ENCODE assay signal across 1 cellular context in the genomic region with DNA sequence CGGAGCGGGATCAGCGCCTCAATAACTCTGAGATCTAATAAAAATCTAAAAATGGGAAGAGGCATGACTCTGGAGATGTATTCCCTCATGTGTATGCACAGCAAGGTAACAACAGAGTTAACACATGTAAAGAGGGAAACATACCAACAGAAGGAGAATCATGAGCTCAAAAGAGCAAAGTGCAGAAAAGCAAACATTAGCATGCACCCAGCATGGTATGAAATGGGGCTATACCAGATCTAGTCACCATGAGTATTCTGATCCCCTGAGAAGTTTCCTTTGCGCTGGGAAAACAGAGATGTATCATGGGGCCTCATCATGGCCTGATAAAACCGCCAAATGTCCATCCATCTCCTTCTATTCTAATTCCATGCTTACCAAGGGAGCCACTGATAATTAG.
A peak's percentile ranks its signal among the peaks of the same experiment; 100 is the strongest.
TF ChIP-seq lines count a peak whose summit lies in the region.

No MANE protein-coding gene starts in this region.

TF ChIP-seq in HepG2, 621 proteins besides CTCF, POLR2A, EP300 and RAD21 (continued from another document and continues in another):
- TF ChIP-seq, protein P1, sequence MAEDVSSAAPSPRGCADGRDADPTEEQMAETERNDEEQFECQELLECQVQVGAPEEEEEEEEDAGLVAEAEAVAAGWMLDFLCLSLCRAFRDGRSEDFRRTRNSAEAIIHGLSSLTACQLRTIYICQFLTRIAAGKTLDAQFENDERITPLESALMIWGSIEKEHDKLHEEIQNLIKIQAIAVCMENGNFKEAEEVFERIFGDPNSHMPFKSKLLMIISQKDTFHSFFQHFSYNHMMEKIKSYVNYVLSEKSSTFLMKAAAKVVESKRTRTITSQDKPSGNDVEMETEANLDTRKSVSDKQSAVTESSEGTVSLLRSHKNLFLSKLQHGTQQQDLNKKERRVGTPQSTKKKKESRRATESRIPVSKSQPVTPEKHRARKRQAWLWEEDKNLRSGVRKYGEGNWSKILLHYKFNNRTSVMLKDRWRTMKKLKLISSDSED (CRISPR knock-in tag; IDR thresholded peaks at IDR 0.05), result no peak
- TF ChIP-seq MEF2D (CRISPR knock-in tag; IDR thresholded peaks at IDR 0.05) (no peak), RARG (CRISPR knock-in tag; IDR thresholded peaks at IDR 0.05; ENCODE audit: low read depth) (no peak), ZNF652 (CRISPR knock-in tag; IDR thresholded peaks at IDR 0.05; ENCODE audit: borderline replicate concordance, low read depth) (peak; percentile 92), NFKB2 (CRISPR knock-in tag; IDR thresholded peaks at IDR 0.05; ENCODE audit: borderline replicate concordance) (no peak), KDM3A (CRISPR knock-in tag; IDR thresholded peaks at IDR 0.05; ENCODE audit: low read depth) (no peak), ZNF615 (CRISPR knock-in tag; IDR thresholded peaks at IDR 0.05; ENCODE audit: borderline replicate concordance) (no peak), NFE2 (CRISPR knock-in tag; IDR thresholded peaks at IDR 0.05) (no peak), JARID2 (CRISPR knock-in tag; IDR thresholded peaks at IDR 0.05; ENCODE audit: insufficient replicate concordance) (no peak), ZNF780A (CRISPR knock-in tag; IDR thresholded peaks at IDR 0.05) (no peak), ZNF160 (CRISPR knock-in tag; IDR thresholded peaks at IDR 0.05) (no peak), NCOA1 (CRISPR knock-in tag; IDR thresholded peaks at IDR 0.05) (no peak), TBX3 (IDR thresholded peaks at IDR 0.05; ENCODE audit: borderline replicate concordance) (no peak), GZF1 (CRISPR knock-in tag; IDR thresholded peaks at IDR 0.05) (no peak), PPARG (CRISPR knock-in tag; conservative IDR thresholded peaks at IDR 0.05) (no peak), HNF4G (IDR thresholded peaks at IDR 0.05; ENCODE audit: borderline replicate concordance, low read depth, low read length) (peak; percentile 38), HNF4G (CRISPR knock-in tag; IDR thresholded peaks at IDR 0.05; ENCODE audit: borderline replicate concordance, low read depth) (no peak), ZNF572 (CRISPR knock-in tag; IDR thresholded peaks at IDR 0.05) (no peak), SALL2 (CRISPR knock-in tag; IDR thresholded peaks at IDR 0.05) (no peak), SMARCE1 (IDR thresholded peaks at IDR 0.05; ENCODE audit: borderline replicate concordance) (no peak), ZNF558 (CRISPR knock-in tag; IDR thresholded peaks at IDR 0.05; ENCODE audit: borderline replicate concordance) (no peak), ZSCAN22 (CRISPR knock-in tag; IDR thresholded peaks at IDR 0.05) (no peak), ZMYM2 (CRISPR knock-in tag; IDR thresholded peaks at IDR 0.05) (peak; percentile 60; the same call in 1 of the 2 replicates), SRF (IDR thresholded peaks at IDR 0.05; ENCODE audit: low read depth, low read length) (no peak), ZKSCAN1 (IDR thresholded peaks at IDR 0.05; ENCODE audit: low read length) (no peak)
- TF ChIP-seq, protein P2, sequence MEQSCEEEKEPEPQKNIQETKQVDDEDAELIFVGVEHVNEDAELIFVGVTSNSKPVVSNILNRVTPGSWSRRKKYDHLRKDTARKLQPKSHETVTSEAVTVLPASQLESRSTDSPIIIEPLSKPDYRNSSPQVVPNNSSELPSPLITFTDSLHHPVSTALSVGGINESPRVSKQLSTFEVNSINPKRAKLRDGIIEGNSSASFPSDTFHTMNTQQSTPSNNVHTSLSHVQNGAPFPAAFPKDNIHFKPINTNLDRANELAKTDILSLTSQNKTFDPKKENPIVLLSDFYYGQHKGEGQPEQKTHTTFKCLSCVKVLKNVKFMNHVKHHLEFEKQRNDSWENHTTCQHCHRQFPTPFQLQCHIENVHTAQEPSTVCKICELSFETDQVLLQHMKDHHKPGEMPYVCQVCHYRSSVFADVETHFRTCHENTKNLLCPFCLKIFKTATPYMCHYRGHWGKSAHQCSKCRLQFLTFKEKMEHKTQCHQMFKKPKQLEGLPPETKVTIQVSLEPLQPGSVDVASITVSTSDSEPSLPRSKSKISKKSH (CRISPR knock-in tag; IDR thresholded peaks at IDR 0.05; ENCODE audit: borderline replicate concordance), result no peak
- TF ChIP-seq, protein P3, sequence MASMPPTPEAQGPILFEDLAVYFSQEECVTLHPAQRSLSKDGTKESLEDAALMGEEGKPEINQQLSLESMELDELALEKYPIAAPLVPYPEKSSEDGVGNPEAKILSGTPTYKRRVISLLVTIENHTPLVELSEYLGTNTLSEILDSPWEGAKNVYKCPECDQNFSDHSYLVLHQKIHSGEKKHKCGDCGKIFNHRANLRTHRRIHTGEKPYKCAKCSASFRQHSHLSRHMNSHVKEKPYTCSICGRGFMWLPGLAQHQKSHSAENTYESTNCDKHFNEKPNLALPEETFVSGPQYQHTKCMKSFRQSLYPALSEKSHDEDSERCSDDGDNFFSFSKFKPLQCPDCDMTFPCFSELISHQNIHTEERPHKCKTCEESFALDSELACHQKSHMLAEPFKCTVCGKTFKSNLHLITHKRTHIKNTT (CRISPR knock-in tag; IDR thresholded peaks at IDR 0.05), result no peak
- TF ChIP-seq, protein P4, sequence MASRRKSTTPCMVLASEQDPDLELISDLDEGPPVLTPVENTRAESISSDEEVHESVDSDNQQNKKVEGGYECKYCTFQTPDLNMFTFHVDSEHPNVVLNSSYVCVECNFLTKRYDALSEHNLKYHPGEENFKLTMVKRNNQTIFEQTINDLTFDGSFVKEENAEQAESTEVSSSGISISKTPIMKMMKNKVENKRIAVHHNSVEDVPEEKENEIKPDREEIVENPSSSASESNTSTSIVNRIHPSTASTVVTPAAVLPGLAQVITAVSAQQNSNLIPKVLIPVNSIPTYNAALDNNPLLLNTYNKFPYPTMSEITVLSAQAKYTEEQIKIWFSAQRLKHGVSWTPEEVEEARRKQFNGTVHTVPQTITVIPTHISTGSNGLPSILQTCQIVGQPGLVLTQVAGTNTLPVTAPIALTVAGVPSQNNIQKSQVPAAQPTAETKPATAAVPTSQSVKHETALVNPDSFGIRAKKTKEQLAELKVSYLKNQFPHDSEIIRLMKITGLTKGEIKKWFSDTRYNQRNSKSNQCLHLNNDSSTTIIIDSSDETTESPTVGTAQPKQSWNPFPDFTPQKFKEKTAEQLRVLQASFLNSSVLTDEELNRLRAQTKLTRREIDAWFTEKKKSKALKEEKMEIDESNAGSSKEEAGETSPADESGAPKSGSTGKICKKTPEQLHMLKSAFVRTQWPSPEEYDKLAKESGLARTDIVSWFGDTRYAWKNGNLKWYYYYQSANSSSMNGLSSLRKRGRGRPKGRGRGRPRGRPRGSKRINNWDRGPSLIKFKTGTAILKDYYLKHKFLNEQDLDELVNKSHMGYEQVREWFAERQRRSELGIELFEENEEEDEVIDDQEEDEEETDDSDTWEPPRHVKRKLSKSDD (CRISPR knock-in tag; IDR thresholded peaks at IDR 0.05; ENCODE audit: low read depth), result no peak
- TF ChIP-seq, protein P5, sequence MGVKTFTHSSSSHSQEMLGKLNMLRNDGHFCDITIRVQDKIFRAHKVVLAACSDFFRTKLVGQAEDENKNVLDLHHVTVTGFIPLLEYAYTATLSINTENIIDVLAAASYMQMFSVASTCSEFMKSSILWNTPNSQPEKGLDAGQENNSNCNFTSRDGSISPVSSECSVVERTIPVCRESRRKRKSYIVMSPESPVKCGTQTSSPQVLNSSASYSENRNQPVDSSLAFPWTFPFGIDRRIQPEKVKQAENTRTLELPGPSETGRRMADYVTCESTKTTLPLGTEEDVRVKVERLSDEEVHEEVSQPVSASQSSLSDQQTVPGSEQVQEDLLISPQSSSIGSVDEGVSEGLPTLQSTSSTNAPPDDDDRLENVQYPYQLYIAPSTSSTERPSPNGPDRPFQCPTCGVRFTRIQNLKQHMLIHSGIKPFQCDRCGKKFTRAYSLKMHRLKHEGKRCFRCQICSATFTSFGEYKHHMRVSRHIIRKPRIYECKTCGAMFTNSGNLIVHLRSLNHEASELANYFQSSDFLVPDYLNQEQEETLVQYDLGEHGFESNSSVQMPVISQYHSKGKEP (CRISPR knock-in tag; IDR thresholded peaks at IDR 0.05), result no peak
- TF ChIP-seq, protein P6, sequence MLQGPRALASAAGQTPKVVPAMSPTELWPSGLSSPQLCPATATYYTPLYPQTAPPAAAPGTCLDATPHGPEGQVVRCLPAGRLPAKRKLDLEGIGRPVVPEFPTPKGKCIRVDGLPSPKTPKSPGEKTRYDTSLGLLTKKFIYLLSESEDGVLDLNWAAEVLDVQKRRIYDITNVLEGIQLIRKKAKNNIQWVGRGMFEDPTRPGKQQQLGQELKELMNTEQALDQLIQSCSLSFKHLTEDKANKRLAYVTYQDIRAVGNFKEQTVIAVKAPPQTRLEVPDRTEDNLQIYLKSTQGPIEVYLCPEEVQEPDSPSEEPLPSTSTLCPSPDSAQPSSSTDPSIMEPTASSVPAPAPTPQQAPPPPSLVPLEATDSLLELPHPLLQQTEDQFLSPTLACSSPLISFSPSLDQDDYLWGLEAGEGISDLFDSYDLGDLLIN (CRISPR knock-in tag; IDR thresholded peaks at IDR 0.05; ENCODE audit: borderline replicate concordance), result no peak
- TF ChIP-seq, protein P7, sequence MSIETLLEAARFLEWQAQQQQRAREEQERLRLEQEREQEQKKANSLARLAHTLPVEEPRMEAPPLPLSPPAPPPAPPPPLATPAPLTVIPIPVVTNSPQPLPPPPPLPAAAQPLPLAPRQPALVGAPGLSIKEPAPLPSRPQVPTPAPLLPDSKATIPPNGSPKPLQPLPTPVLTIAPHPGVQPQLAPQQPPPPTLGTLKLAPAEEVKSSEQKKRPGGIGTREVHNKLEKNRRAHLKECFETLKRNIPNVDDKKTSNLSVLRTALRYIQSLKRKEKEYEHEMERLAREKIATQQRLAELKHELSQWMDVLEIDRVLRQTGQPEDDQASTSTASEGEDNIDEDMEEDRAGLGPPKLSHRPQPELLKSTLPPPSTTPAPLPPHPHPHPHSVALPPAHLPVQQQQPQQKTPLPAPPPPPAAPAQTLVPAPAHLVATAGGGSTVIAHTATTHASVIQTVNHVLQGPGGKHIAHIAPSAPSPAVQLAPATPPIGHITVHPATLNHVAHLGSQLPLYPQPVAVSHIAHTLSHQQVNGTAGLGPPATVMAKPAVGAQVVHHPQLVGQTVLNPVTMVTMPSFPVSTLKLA (IDR thresholded peaks at IDR 0.05), result 0 out of 2 replicates have a peak, but pooled peaks have one; percentile 17
- TF ChIP-seq, protein P8, sequence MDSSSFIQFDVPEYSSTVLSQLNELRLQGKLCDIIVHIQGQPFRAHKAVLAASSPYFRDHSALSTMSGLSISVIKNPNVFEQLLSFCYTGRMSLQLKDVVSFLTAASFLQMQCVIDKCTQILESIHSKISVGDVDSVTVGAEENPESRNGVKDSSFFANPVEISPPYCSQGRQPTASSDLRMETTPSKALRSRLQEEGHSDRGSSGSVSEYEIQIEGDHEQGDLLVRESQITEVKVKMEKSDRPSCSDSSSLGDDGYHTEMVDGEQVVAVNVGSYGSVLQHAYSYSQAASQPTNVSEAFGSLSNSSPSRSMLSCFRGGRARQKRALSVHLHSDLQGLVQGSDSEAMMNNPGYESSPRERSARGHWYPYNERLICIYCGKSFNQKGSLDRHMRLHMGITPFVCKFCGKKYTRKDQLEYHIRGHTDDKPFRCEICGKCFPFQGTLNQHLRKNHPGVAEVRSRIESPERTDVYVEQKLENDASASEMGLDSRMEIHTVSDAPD (CRISPR knock-in tag; IDR thresholded peaks at IDR 0.05), result no peak
- TF ChIP-seq, protein P9, sequence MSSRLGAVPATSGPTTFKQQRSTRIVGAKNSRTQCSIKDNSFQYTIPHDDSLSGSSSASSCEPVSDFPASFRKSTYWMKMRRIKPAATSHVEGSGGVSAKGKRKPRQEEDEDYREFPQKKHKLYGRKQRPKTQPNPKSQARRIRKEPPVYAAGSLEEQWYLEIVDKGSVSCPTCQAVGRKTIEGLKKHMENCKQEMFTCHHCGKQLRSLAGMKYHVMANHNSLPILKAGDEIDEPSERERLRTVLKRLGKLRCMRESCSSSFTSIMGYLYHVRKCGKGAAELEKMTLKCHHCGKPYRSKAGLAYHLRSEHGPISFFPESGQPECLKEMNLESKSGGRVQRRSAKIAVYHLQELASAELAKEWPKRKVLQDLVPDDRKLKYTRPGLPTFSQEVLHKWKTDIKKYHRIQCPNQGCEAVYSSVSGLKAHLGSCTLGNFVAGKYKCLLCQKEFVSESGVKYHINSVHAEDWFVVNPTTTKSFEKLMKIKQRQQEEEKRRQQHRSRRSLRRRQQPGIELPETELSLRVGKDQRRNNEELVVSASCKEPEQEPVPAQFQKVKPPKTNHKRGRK (CRISPR knock-in tag; IDR thresholded peaks at IDR 0.05), result no peak
- TF ChIP-seq, protein P10, sequence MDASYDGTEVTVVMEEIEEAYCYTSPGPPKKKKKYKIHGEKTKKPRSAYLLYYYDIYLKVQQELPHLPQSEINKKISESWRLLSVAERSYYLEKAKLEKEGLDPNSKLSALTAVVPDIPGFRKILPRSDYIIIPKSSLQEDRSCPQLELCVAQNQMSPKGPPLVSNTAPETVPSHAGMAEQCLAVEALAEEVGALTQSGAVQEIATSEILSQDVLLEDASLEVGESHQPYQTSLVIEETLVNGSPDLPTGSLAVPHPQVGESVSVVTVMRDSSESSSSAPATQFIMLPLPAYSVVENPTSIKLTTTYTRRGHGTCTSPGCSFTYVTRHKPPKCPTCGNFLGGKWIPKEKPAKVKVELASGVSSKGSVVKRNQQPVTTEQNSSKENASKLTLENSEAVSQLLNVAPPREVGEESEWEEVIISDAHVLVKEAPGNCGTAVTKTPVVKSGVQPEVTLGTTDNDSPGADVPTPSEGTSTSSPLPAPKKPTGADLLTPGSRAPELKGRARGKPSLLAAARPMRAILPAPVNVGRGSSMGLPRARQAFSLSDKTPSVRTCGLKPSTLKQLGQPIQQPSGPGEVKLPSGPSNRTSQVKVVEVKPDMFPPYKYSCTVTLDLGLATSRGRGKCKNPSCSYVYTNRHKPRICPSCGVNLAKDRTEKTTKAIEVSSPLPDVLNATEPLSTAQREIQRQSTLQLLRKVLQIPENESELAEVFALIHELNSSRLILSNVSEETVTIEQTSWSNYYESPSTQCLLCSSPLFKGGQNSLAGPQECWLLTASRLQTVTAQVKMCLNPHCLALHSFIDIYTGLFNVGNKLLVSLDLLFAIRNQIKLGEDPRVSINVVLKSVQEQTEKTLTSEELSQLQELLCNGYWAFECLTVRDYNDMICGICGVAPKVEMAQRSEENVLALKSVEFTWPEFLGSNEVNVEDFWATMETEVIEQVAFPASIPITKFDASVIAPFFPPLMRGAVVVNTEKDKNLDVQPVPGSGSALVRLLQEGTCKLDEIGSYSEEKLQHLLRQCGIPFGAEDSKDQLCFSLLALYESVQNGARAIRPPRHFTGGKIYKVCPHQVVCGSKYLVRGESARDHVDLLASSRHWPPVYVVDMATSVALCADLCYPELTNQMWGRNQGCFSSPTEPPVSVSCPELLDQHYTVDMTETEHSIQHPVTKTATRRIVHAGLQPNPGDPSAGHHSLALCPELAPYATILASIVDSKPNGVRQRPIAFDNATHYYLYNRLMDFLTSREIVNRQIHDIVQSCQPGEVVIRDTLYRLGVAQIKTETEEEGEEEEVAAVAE (CRISPR knock-in tag; IDR thresholded peaks at IDR 0.05; ENCODE audit: borderline replicate concordance), result 0 out of 2 replicates have a peak, but pooled peaks have one; percentile 31
- TF ChIP-seq, protein P11, sequence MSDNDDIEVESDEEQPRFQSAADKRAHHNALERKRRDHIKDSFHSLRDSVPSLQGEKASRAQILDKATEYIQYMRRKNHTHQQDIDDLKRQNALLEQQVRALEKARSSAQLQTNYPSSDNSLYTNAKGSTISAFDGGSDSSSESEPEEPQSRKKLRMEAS (IDR thresholded peaks at IDR 0.05), result peak; percentile 28; the same call in 1 of the 2 replicates
- TF ChIP-seq, protein P12, sequence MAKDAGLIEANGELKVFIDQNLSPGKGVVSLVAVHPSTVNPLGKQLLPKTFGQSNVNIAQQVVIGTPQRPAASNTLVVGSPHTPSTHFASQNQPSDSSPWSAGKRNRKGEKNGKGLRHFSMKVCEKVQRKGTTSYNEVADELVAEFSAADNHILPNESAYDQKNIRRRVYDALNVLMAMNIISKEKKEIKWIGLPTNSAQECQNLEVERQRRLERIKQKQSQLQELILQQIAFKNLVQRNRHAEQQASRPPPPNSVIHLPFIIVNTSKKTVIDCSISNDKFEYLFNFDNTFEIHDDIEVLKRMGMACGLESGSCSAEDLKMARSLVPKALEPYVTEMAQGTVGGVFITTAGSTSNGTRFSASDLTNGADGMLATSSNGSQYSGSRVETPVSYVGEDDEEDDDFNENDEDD (CRISPR knock-in tag; IDR thresholded peaks at IDR 0.05; ENCODE audit: borderline replicate concordance), result no peak
